In the genomic region with DNA sequence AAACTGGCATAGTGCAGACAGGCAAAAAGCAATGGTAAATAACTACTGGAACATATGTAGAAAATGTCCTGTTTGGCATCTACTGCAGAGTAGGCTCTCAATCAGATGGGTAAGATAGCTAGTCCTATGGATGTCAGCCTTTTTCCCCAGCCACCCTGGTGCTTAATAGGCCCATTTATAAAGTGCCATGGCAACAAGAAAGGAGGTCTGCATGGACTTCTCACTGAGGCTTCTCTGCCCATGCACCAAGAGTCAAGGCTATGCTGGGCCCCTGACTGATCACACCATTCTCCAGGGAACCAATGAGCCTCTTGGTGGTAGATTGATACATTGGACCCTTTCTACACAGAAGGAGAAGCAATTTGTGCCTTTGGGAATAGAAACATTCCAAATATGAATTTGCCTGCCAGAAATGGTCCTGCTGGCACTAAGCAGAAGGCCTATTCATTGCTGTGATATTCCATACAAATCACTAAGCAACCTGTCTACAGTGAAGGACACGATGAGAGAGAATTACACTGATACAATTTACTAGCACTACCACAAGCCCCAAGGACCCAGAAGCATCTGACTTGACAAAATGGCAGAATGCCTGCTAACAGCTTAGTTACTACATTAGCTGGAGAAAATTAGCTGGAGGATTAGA, we compare ENCODE assay signal across 16 cellular contexts. TPM values are rescaled to one million over a fixed set of nuclear protein-coding genes. Genes with fewer than 3 reads are reported as not detected.
DNase-seq lines count a peak whose midpoint lies in the region; ATAC-seq, FAIRE-seq and TF ChIP-seq lines count a peak whose summit lies in the region.
"Had no signal": no experiment of that assay in that cellular context is flagged by ENCODE, and none has a peak within 500 bp of the region (broad histone marks: within the 10 kb centered on the region; RNA-seq: fewer than 3 reads in every experiment).

No MANE protein-coding gene starts in this region.

- peaks cover 4% of the 10 kb centered on the region for H3K36me3 ChIP-seq in astrocyte (ENCODE audit: insufficient read depth, low read length)
- H3K36me3 ChIP-seq in colonic mucosa: no peaks in the 10 kb centered on the region
- H3K36me3 ChIP-seq: prostate gland, uterus had no signal

- no peak overlapping the region for H3K9ac ChIP-seq in astrocyte (ENCODE audit: low read length)
- no peak overlapping the region for H3K9ac ChIP-seq in colonic mucosa (ENCODE audit: low read depth in 2 of 2, low read length in 2 of 2)

- no peak overlapping the region for H2AFZ ChIP-seq in astrocyte (ENCODE audit: low read depth, low read length)

- no peak overlapping the region for H3K4me3 Mint-ChIP-seq in stimulated activated naive CD8-positive, alpha-beta T cell treated with anti-CD3 and anti-CD28 coated beads, Interleukin-15, amount 100 ng/mL, for 72 hours
- H3K4me3 Mint-ChIP-seq in astrocyte (ENCODE audit: unreplicated experiment): no peak overlapping the region
- no peak overlapping the region for H3K4me3 Mint-ChIP-seq in immature natural killer cell
- H3K4me3 Mint-ChIP-seq: activated naive CD8-positive, alpha-beta T cell treated with anti-CD3 and anti-CD28 coated beads, Interleukin-2, amount 50 U/mL, for 24 hours; dendritic cell treated with granulocyte-macrophage colony-stimulating factor and Interleukin-4, amounts not matched to agents 40 ng/mL and 50 ng/mL, for 4 days had no signal

- H3K79me2 ChIP-seq in astrocyte (ENCODE audit: insufficient read depth, low read length): no peaks in the 10 kb centered on the region

- H3K4me1 Mint-ChIP-seq in stimulated activated naive CD8-positive, alpha-beta T cell treated with anti-CD3 and anti-CD28 coated beads, Interleukin-15, amount 100 ng/mL, for 72 hours: peaks cover 4% of the 10 kb centered on the region
- H3K4me1 Mint-ChIP-seq in astrocyte (ENCODE audit: low read depth, unreplicated experiment) (no peaks in the 10 kb centered on the region), immature natural killer cell (peaks cover 2 to 11% of the 10 kb centered on the region in 2 donors)

- no peak overlapping the region for H3K4me2 ChIP-seq in astrocyte (ENCODE audit: low read length)

- H3K4me1 ChIP-seq in astrocyte (ENCODE audit: insufficient read depth, low read length) (no peaks in the 10 kb centered on the region), colonic mucosa (no peaks in the 10 kb centered on the region)
- H3K4me1 ChIP-seq: prostate gland, uterus had no signal

- H3K27ac Mint-ChIP-seq in stimulated activated naive CD8-positive, alpha-beta T cell treated with anti-CD3 and anti-CD28 coated beads, Interleukin-15, amount 100 ng/mL, for 72 hours: peak overlapping the region in 1 of 2 donors; percentile 59
- H3K27ac Mint-ChIP-seq in astrocyte (ENCODE audit: unreplicated experiment): no peak overlapping the region
- H3K27ac Mint-ChIP-seq in immature natural killer cell: peak overlapping the region; percentile 55 to 84 (median 71)
- H3K27ac Mint-ChIP-seq: activated naive CD8-positive, alpha-beta T cell treated with anti-CD3 and anti-CD28 coated beads, Interleukin-2, amount 50 U/mL, for 24 hours; dendritic cell treated with granulocyte-macrophage colony-stimulating factor and Interleukin-4, amounts not matched to agents 40 ng/mL and 50 ng/mL, for 4 days had no signal

- H3K27ac ChIP-seq in astrocyte (ENCODE audit: low read depth, low read length): no peak overlapping the region
- H3K27ac ChIP-seq in colonic mucosa: no peak overlapping the region
- H3K27ac ChIP-seq: prostate gland, uterus, VCaP had no signal

- H3K36me3 Mint-ChIP-seq in astrocyte (ENCODE audit: low read depth, unreplicated experiment): peaks cover 11% of the 10 kb centered on the region
- H3K36me3 Mint-ChIP-seq in immature natural killer cell: peaks cover 8 to 24% (median 15%) of the 10 kb centered on the region in 3 donors

- DNase-seq in stimulated activated naive CD8-positive, alpha-beta T cell treated with anti-CD3 and anti-CD28 coated beads, Interleukin-15, amount 100 ng/mL, for 72 hours: no peak
- DNase-seq in stimulated activated naive CD8-positive, alpha-beta T cell treated with anti-CD3 and anti-CD28 coated beads, Interleukin-15, Interleukin-2, amounts not matched to agents 100 U/mL and 50 U/mL, for 24 hours: no peak
- peak; percentile 33 for DNase-seq in astrocyte (ENCODE audit: low read depth)
- no peak for DNase-seq in immature natural killer cell
- no peak for DNase-seq in HTR-8/SVneo (ENCODE audit: insufficient read length, low spot score)
- no peak for DNase-seq in colonic mucosa
- DNase-seq: activated CD8-positive, alpha-beta memory T cell treated with anti-CD3 and anti-CD28 coated beads, Interleukin-2, amount 50 U/mL, for 48 hours; activated naive CD8-positive, alpha-beta T cell treated with anti-CD3 and anti-CD28 coated beads, Interleukin-2, amount 50 U/mL, for 24 hours; NCI-H2107; uterus had no signal

- intact Hi-C loops in colonic mucosa (cut with DNase I): no loop called here

- H3K9me3 ChIP-seq in astrocyte (ENCODE audit: insufficient read depth, low read depth, low read length): no peaks in the 10 kb centered on the region
- H3K9me3 ChIP-seq in colonic mucosa: no peaks in the 10 kb centered on the region
- H3K9me3 ChIP-seq: prostate gland, uterus had no signal

- H3K9me3 Mint-ChIP-seq in stimulated activated naive CD8-positive, alpha-beta T cell treated with anti-CD3 and anti-CD28 coated beads, Interleukin-15, amount 100 ng/mL, for 72 hours: no peaks in the 10 kb centered on the region
- H3K9me3 Mint-ChIP-seq in astrocyte (ENCODE audit: unreplicated experiment) (no peaks in the 10 kb centered on the region), immature natural killer cell (no peaks in the 10 kb centered on the region)
- H3K9me3 Mint-ChIP-seq: activated naive CD8-positive, alpha-beta T cell treated with anti-CD3 and anti-CD28 coated beads, Interleukin-2, amount 50 U/mL, for 24 hours; dendritic cell treated with granulocyte-macrophage colony-stimulating factor and Interleukin-4, amounts not matched to agents 40 ng/mL and 50 ng/mL, for 4 days had no signal

- ATAC-seq in stimulated activated naive CD8-positive, alpha-beta T cell treated with anti-CD3 and anti-CD28 coated beads, Interleukin-15, amount 100 ng/mL, for 72 hours: peak; percentile 37
- ATAC-seq in stimulated activated naive CD8-positive, alpha-beta T cell treated with anti-CD3 and anti-CD28 coated beads, Interleukin-15, Interleukin-2, amounts not matched to agents 100 U/mL and 50 U/mL, for 24 hours: no peak
- no peak for ATAC-seq in HG03354 (IDR thresholded peaks at IDR 0.05; ENCODE audit: poor library complexity, severe bottlenecking, unreplicated experiment)
- ATAC-seq in HG03039 (IDR thresholded peaks at IDR 0.05; ENCODE audit: unreplicated experiment): no peak
- ATAC-seq: activated naive CD8-positive, alpha-beta T cell treated with anti-CD3 and anti-CD28 coated beads, Interleukin-2, amount 50 U/mL, for 24 hours had no signal

- TF ChIP-seq CTCF in astrocyte (IDR thresholded peaks at IDR 0.05; ENCODE audit: insufficient read depth, low read depth, low read length): no peak
- no peak for TF ChIP-seq CTCF in colonic mucosa (IDR thresholded peaks at IDR 0.05)

- no peak overlapping the region for H3K4me3 ChIP-seq in astrocyte (ENCODE audit: insufficient read depth, low read depth, low read length)
- H3K4me3 ChIP-seq in colonic mucosa: no peak overlapping the region
- H3K4me3 ChIP-seq: prostate gland, uterus had no signal

- no peak for FAIRE-seq in astrocyte (lab: Jason Lieb, UNC)
- no peak for FAIRE-seq in HTR-8/SVneo (lab: Jason Lieb, UNC)
- FAIRE-seq: H54 had no signal

- no peaks in the 10 kb centered on the region for H4K20me1 ChIP-seq in astrocyte (ENCODE audit: insufficient read depth, low read length)

- H3K27me3 Mint-ChIP-seq in stimulated activated naive CD8-positive, alpha-beta T cell treated with anti-CD3 and anti-CD28 coated beads, Interleukin-15, amount 100 ng/mL, for 72 hours: no peaks in the 10 kb centered on the region
- H3K27me3 Mint-ChIP-seq in astrocyte (ENCODE audit: low read depth, unreplicated experiment): no peaks in the 10 kb centered on the region
- no peaks in the 10 kb centered on the region for H3K27me3 Mint-ChIP-seq in immature natural killer cell (ENCODE audit: low read depth in 3 of 3)
- H3K27me3 Mint-ChIP-seq: activated naive CD8-positive, alpha-beta T cell treated with anti-CD3 and anti-CD28 coated beads, Interleukin-2, amount 50 U/mL, for 24 hours; dendritic cell treated with granulocyte-macrophage colony-stimulating factor and Interleukin-4, amounts not matched to agents 40 ng/mL and 50 ng/mL, for 4 days had no signal

- H3K27me3 ChIP-seq in astrocyte (ENCODE audit: insufficient read depth, low read length): no peaks in the 10 kb centered on the region
- no peaks in the 10 kb centered on the region for H3K27me3 ChIP-seq in colonic mucosa
- H3K27me3 ChIP-seq: uterus had no signal

RNA-seq across cellular contexts. Expression of gene RESF1, which starts 43.8 kb away (rescaled TPM):
- 19.9 and 22.2 TPM in 2 replicates for total RNA-seq in astrocyte
- 100 to 1,000 TPM in 1 of 3 donors, 10 to 100 TPM in 2; 42.0 to 225 (median 59.6) TPM for polyA plus RNA-seq in immature natural killer cell
- total RNA-seq in colonic mucosa: 10 to 100 TPM; 20.8 to 34.2 TPM
